Comparison of ENCODE assay signal across 16 cellular contexts in the genomic region with DNA sequence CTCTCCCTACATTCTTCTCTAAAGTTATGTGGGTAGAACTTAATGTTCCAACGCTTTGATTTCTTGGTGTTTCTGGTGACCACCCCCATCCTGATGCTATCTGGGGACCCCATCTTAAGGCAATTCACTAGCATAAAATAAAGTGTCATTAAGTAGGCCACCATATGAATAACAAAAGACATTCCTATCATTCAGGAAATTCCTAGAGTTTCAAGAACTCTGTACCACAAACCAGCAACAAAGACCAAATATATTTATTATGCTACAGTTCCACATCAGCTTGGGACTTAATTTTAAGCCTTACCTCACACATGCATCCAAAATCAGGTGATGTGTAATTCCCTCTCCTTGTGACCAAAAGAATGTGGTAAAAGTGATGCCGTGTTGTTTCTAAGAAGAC.
DNase-seq lines count a peak whose midpoint lies in the region; ATAC-seq and TF ChIP-seq lines count a peak whose summit lies in the region.
"Had no signal": no experiment of that assay in that cellular context is flagged by ENCODE, and none has a peak within 500 bp of the region (broad histone marks: within the 10 kb centered on the region; RNA-seq: fewer than 3 reads in every experiment).

No MANE protein-coding gene starts in this region.

- H3K4me3 Mint-ChIP-seq in endodermal cell: no peak overlapping the region
- H3K4me3 Mint-ChIP-seq in progenitor cell of endocrine pancreas (ENCODE audit: low read depth): no peak overlapping the region

- H3K36me3 ChIP-seq in endodermal cell (ENCODE audit: control insufficient read depth, insufficient read depth, low read length): no peaks in the 10 kb centered on the region

- H3K27me3 Mint-ChIP-seq in endodermal cell (ENCODE audit: insufficient read depth): peaks cover 12% of the 10 kb centered on the region
- no peaks in the 10 kb centered on the region for H3K27me3 Mint-ChIP-seq in progenitor cell of endocrine pancreas

- peak overlapping the region; percentile 4 for H3K27ac Mint-ChIP-seq in endodermal cell
- peak overlapping the region; percentile 33 for H3K27ac Mint-ChIP-seq in progenitor cell of endocrine pancreas

- H3K4me1 Mint-ChIP-seq in endodermal cell (peaks cover 28% of the 10 kb centered on the region), progenitor cell of endocrine pancreas (ENCODE audit: low read depth) (peaks cover 7% of the 10 kb centered on the region)

- 60 to 83% methylated on average over 1 to 2 of the region's 2 CpGs for WGBS in endodermal cell (ENCODE audit: insufficient coverage in 1 of 2, insufficient read length in 1 of 2), 2 experiments

- H3K9ac ChIP-seq in endodermal cell (ENCODE audit: extremely low read depth, low read length, poor library complexity, severe bottlenecking): no peak overlapping the region

- H3K27ac ChIP-seq in endodermal cell (ENCODE audit: low read depth, low read length): no peak overlapping the region
- H3K27ac ChIP-seq: A549, C4-2B, RWPE1 had no signal

- no peaks in the 10 kb centered on the region for H3K9me3 ChIP-seq in endodermal cell (ENCODE audit: control insufficient read depth, low read length)
- H3K9me3 ChIP-seq: A549 had no signal

- no peaks in the 10 kb centered on the region for H3K36me3 Mint-ChIP-seq in endodermal cell (ENCODE audit: low read depth)
- no peaks in the 10 kb centered on the region for H3K36me3 Mint-ChIP-seq in progenitor cell of endocrine pancreas (ENCODE audit: insufficient read depth)

- DNase-seq in EH (ENCODE audit: low read depth): peak; percentile 2
- DNase-seq in M059J (ENCODE audit: low read depth): peak; percentile 31
- no peak for DNase-seq in endodermal cell
- no peak for DNase-seq in progenitor cell of endocrine pancreas (ENCODE audit: low spot score, unreplicated experiment)
- DNase-seq in SK-N-DZ (ENCODE audit: low spot score): no peak
- DNase-seq: NCI-H1436, NCI-H2029 treated with DMSO at 0.1 percent for 48 hours, NCI-H2171 treated with DMSO at 0.1 percent for 48 hours, NCI-H748 treated with DMSO at 0.1 percent for 48 hours had no signal

- H3K9me3 Mint-ChIP-seq in endodermal cell (no peaks in the 10 kb centered on the region), progenitor cell of endocrine pancreas (ENCODE audit: low read depth) (no peaks in the 10 kb centered on the region)

- no peak for TF ChIP-seq CTCF in endodermal cell (conservative IDR thresholded peaks at IDR 0.05)
- no peak for TF ChIP-seq CTCF in progenitor cell of endocrine pancreas (IDR thresholded peaks at IDR 0.05; ENCODE audit: unreplicated experiment)

- no peaks in the 10 kb centered on the region for H3K4me1 ChIP-seq in endodermal cell (ENCODE audit: control insufficient read depth, insufficient read depth, low read length)
- H3K4me1 ChIP-seq: A549 had no signal

- no peak overlapping the region for H3K4me3 ChIP-seq in endodermal cell (ENCODE audit: low read length)
- H3K4me3 ChIP-seq: A549, K562 had no signal

- no peak for ATAC-seq in esophagus mucosa
- no peak for ATAC-seq in GM21381 (IDR thresholded peaks at IDR 0.05; ENCODE audit: unreplicated experiment)
- ATAC-seq: A549, HCT116, K562 had no signal

- peaks cover 7% of the 10 kb centered on the region for H3K27me3 ChIP-seq in endodermal cell (ENCODE audit: control insufficient read depth, insufficient read depth, low read length, poor library complexity, severe bottlenecking)

Comparison
In these comparisons a context has a peak if more than half of its experiments do, and no peak if none do; other contexts are left out.
1. DNase-seq: peak in EH (single experiment) and M059J (single experiment); none in endodermal cell (single experiment), progenitor cell of endocrine pancreas (single experiment) and SK-N-DZ (single experiment).